8 cellular contexts compared by ENCODE assay signal in the genomic region with DNA sequence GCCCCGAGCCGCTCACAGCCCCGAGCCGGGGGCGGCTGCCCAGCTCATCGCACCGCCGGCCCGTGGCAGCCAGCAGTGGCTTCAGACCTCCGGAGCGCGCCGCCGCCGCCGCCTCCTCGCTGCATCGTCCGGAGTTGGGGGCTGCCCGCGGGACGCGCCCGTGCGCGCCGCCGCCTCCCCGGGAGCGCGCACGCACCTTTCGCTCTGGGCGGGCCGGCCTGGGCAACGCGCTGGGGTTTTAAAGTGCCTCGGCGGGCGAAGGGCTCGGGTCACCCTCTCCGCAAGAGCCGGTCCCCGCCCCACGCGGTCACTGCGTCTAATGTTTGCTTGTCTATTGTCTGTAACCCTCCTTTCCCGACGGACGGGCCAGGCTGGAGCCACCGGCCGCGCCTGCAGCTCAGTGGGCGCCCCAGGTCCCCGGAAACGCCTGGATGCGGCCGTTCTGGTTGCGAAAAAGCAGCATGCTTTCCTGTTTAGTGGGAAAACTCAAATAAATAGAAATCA. TPM values are rescaled to one million over a fixed set of nuclear protein-coding genes. Genes with fewer than 3 reads are reported as not detected.
DNase-seq lines count a peak whose midpoint lies in the region; ATAC-seq and TF ChIP-seq lines count a peak whose summit lies in the region.

RYK (minus strand) TSS at position 143 of the 504 bp plus-strand sequence. CDS start 205 bp downstream, outside the sequence.

- peaks cover 4% of the 10 kb centered on the region for H3K36me3 Mint-ChIP-seq in type B pancreatic cell

- peak within 1 kb of the TSS; percentile 95 for H3K4me3 Mint-ChIP-seq in type B pancreatic cell

- H3K27me3 ChIP-seq in adipocyte (replicated peaks; ENCODE audit: control insufficient read depth, insufficient read depth, low read length) = no peaks in the 10 kb centered on the region

- H3K9me3 ChIP-seq in adipocyte (ENCODE audit: control insufficient read depth, low read length) = no peaks in the 10 kb centered on the region

- TF ChIP-seq CTCF in GM12864 (IDR thresholded peaks at IDR 0.05; ENCODE audit: low read depth, low read length, missing control alignments) (no peak), type B pancreatic cell (conservative IDR thresholded peaks at IDR 0.05) (no peak)

- no peak for DNase-seq in GM12864 (ENCODE audit: low read depth)
- peak; percentile 87 for DNase-seq in NCI-H1105 (lab: John Stamatoyannopoulos, UW)
- peak; percentile 49 to 81 for DNase-seq in SW 1271 (lab: John Stamatoyannopoulos, UW)
- peak; percentile 88 for DNase-seq in adipocyte (ENCODE audit: low read depth)
- peak; percentile 92 for DNase-seq in cardiac septum (ENCODE audit: low spot score)
- peak; percentile 61 to 97 (median 74) for DNase-seq in posterior cingulate gyrus
- peak; percentile 88 for DNase-seq in type B pancreatic cell (ENCODE audit: extremely low spot score, unreplicated experiment)

- H3K9ac ChIP-seq in adipocyte (ENCODE audit: low read length) = peak within 1 kb of the TSS; percentile 86

- peaks cover 23% of the 10 kb centered on the region for H3K4me1 ChIP-seq in adipocyte (ENCODE audit: control insufficient read depth, insufficient read depth, low read length)

- H3K36me3 ChIP-seq in adipocyte (ENCODE audit: control insufficient read depth, insufficient read depth, low read length, severe bottlenecking) = no peaks in the 10 kb centered on the region

- peak within 1 kb of the TSS; percentile 92 for H3K27ac Mint-ChIP-seq in type B pancreatic cell

- H3K9me3 Mint-ChIP-seq in type B pancreatic cell = peaks cover 4% of the 10 kb centered on the region

- intact Hi-C loops in cardiac septum (cut with DNase I) (loop anchor here (5.0 kb wide), 1 partner anchor 122 kb away; the partner anchor contains the start of gene AMOTL2), posterior cingulate gyrus (cut with DNase I) (loop anchor here (5.0 kb wide), 1 partner anchor 122 kb away; the partner anchor contains the start of gene AMOTL2)

- H3K4me3 ChIP-seq in GM12864 (ENCODE audit: low read depth, low read length) = peak within 1 kb of the TSS; percentile 82
- peak within 1 kb of the TSS; percentile 88 for H3K4me3 ChIP-seq in adipocyte (ENCODE audit: low read length)

- ATAC-seq in HG02623 (IDR thresholded peaks at IDR 0.05; ENCODE audit: unreplicated experiment) = peak; percentile 79

- no peaks in the 10 kb centered on the region for H3K27me3 Mint-ChIP-seq in type B pancreatic cell

- peaks cover 37% of the 10 kb centered on the region for H3K4me1 Mint-ChIP-seq in type B pancreatic cell (ENCODE audit: unreplicated experiment)

RNA-seq across cellular contexts. Expression of gene RYK, which starts in this region (rescaled TPM):
- 44.2 TPM for total RNA-seq in cardiac septum
- total RNA-seq in type B pancreatic cell (ENCODE audit: low replicate concordance) = 50.7 and 59.2 TPM in 2 replicates
